Comparison of ENCODE assay signal across 19 cellular contexts in genomic region chr10:127892743-127893142, GRCh38. TPM values are rescaled to one million over a fixed set of nuclear protein-coding genes. Genes with fewer than 3 reads are reported as not detected.
DNase-seq lines count a peak whose midpoint lies in the region; ATAC-seq and TF ChIP-seq lines count a peak whose summit lies in the region.
"Had no signal": no experiment of that assay in that cellular context is flagged by ENCODE, and none has a peak within 500 bp of the region (broad histone marks: within the 10 kb centered on the region; RNA-seq: fewer than 3 reads in every experiment).

Gene CLRN3, minus strand, starts transcription at chr10:127892941. Its CDS starts 157 bp downstream, at chr10:127892784.

- no peaks in the 10 kb centered on the region for H3K9me2 ChIP-seq in hepatocyte (replicated peaks; ENCODE audit: insufficient read depth)

- H3K36me3 ChIP-seq in hepatocyte (replicated peaks; ENCODE audit: insufficient read depth, low read depth) = no peaks in the 10 kb centered on the region
- no peaks in the 10 kb centered on the region for H3K36me3 ChIP-seq in mucosa of rectum (ENCODE audit: control insufficient read depth in 2 of 2, insufficient read depth in 2 of 2, low read length in 2 of 2)
- no peaks in the 10 kb centered on the region for H3K36me3 ChIP-seq in transverse colon
- H3K36me3 ChIP-seq in esophagus muscularis mucosa = no peaks in the 10 kb centered on the region

- in situ Hi-C loops in transverse colon (cut with MboI; ENCODE audit: low pct_ligation_motif_present in 1 of 4, low pct_unique_long_range_greater_than_20kb in 1 of 4, low sequenced_read_pairs in 3 of 4) = no loop called here

- no peak within 1 kb of the TSS for H2AFZ ChIP-seq in hepatocyte
- H2AFZ ChIP-seq: GM23338 had no signal

- H3K9me3 ChIP-seq in hepatocyte (ENCODE audit: low read depth) (no peaks in the 10 kb centered on the region), mucosa of rectum (ENCODE audit: control insufficient read depth in 2 of 2, low read length in 2 of 2) (no peaks in the 10 kb centered on the region), transverse colon (no peaks in the 10 kb centered on the region), esophagus muscularis mucosa (peaks cover 0 to 3% (median 0%) of the 10 kb centered on the region in 4 donors)

- intact Hi-C loops in transverse colon (cut with DNase I; ENCODE audit: low total_unique reads) (no loop called here), esophagus muscularis mucosa (cut with DNase I) (no loop called here)

- H3K79me2 ChIP-seq in hepatocyte = peaks cover 23% of the 10 kb centered on the region

- TF ChIP-seq CTCF in hepatocyte (IDR thresholded peaks at IDR 0.05; ENCODE audit: poor library complexity) (no peak), transverse colon (IDR thresholded peaks at IDR 0.05) (no peak), esophagus muscularis mucosa (IDR thresholded peaks at IDR 0.05) (no peak)

- peak within 1 kb of the TSS; percentile 51 for H3K27ac ChIP-seq in hepatocyte
- peak within 1 kb of the TSS; percentile 88 to 93 for H3K27ac ChIP-seq in mucosa of rectum (ENCODE audit: low read depth in 2 of 2, low read length in 2 of 2)
- peak within 1 kb of the TSS; percentile 73 to 86 (median 84) for H3K27ac ChIP-seq in transverse colon
- H3K27ac ChIP-seq in esophagus muscularis mucosa (replicated peaks in 1 of 4) = no peak within 1 kb of the TSS

- peak within 1 kb of the TSS; percentile 82 to 87 for H3K9ac ChIP-seq in mucosa of rectum (ENCODE audit: low read depth in 1 of 2, low read length in 2 of 2)

- peak; percentile 76 for TF ChIP-seq EP300 in transverse colon (IDR thresholded peaks at IDR 0.05; ENCODE audit: low read depth)
- no peak for TF ChIP-seq EP300 in esophagus muscularis mucosa (IDR thresholded peaks at IDR 0.05)

- peak; percentile 80 for DNase-seq in LoVo (ENCODE audit: low spot score)
- DNase-seq in hepatocyte (ENCODE audit: low spot score) = peak; percentile 49
- DNase-seq in transverse colon = peak; percentile 67
- no peak for DNase-seq in inferior parietal cortex (ENCODE audit: extremely low spot score)
- no peak for DNase-seq in esophagus muscularis mucosa (ENCODE audit: extremely low spot score)
- DNase-seq: AML-193; Calu3; CD4-positive, CD25-positive, alpha-beta regulatory T cell; DMS79; Karpas-422; NCI-H1417; NCI-H2029; NCI-H2171 treated with DMSO at 0.1 percent for 48 hours; NCI-H510A; SHP77 treated with DMSO at 0.1 percent for 48 hours had no signal

- no peak for ATAC-seq in GM18870 (IDR thresholded peaks at IDR 0.05; ENCODE audit: unreplicated experiment)
- no peak for ATAC-seq in HG03469 (IDR thresholded peaks at IDR 0.05; ENCODE audit: unreplicated experiment)
- ATAC-seq: GM23338 had no signal

- no peaks in the 10 kb centered on the region for H3K27me3 ChIP-seq in hepatocyte
- no peaks in the 10 kb centered on the region for H3K27me3 ChIP-seq in mucosa of rectum (ENCODE audit: control insufficient read depth in 2 of 2, insufficient read depth in 2 of 2, low read length in 2 of 2)
- no peaks in the 10 kb centered on the region for H3K27me3 ChIP-seq in transverse colon
- peaks cover 0 to 6% (median 0%) of the 10 kb centered on the region in 4 donors for H3K27me3 ChIP-seq in esophagus muscularis mucosa

- H3K4me1 ChIP-seq in hepatocyte (ENCODE audit: insufficient read depth) (no peaks in the 10 kb centered on the region), mucosa of rectum (ENCODE audit: control insufficient read depth in 2 of 2, insufficient read depth in 2 of 2, low read length in 2 of 2) (peaks cover 16 to 34% of the 10 kb centered on the region in 2 donors), transverse colon (peaks cover 0 to 37% (median 13%) of the 10 kb centered on the region in 4 donors), esophagus muscularis mucosa (peaks cover 0 to 7% (median 4%) of the 10 kb centered on the region in 4 donors)

- TF ChIP-seq POLR2A in transverse colon (IDR thresholded peaks at IDR 0.05) = peak; percentile 59
- TF ChIP-seq POLR2A in esophagus muscularis mucosa (IDR thresholded peaks at IDR 0.05; ENCODE audit: low read depth) = no peak

- H3K4me3 ChIP-seq in hepatocyte (peak within 1 kb of the TSS; percentile 7), mucosa of rectum (ENCODE audit: low read length in 2 of 2) (peak within 1 kb of the TSS; percentile 86 to 87), transverse colon (peak within 1 kb of the TSS; percentile 3 to 54 (median 34)), esophagus muscularis mucosa (no peak within 1 kb of the TSS)
- H3K4me3 ChIP-seq: GM23338 had no signal

- no peaks in the 10 kb centered on the region for H4K20me1 ChIP-seq in hepatocyte (ENCODE audit: insufficient read depth, poor library complexity, severe bottlenecking)

- peak within 1 kb of the TSS; percentile 69 for H3K4me2 ChIP-seq in hepatocyte
- H3K4me2 ChIP-seq: GM23338 had no signal

RNA-seq across cellular contexts. Expression of gene CLRN3, which starts in this region (rescaled TPM):
- total RNA-seq in hepatocyte = 49.0 and 52.8 TPM in 2 replicates
- polyA plus RNA-seq in hepatocyte = 13.5 and 21.5 TPM in 2 replicates
- 100 to 1,000 TPM in 2 of 4 donors, 10 to 100 TPM in 2; 35.2 to 167 (median 77.1) TPM for total RNA-seq in transverse colon
- not detected for total RNA-seq in esophagus muscularis mucosa
- total RNA-seq: CD4-positive, CD25-positive, alpha-beta regulatory T cell; GM23338 had no signal
- polyA plus RNA-seq: CD4-positive, CD25-positive, alpha-beta regulatory T cell; GM23338 had no signal

Comparison
In these comparisons a context has a peak if more than half of its experiments do, and no peak if none do; other contexts are left out.
1. RNA of gene CLRN3 (total RNA-seq): 35.2 to 167 TPM in transverse colon and 49.0 to 52.8 TPM in hepatocyte; not detected in esophagus muscularis mucosa; every median in the first group is over 10 times any median in the second.
2. DNase-seq: peak in LoVo (single experiment), hepatocyte (single experiment) and transverse colon (single experiment); none in inferior parietal cortex (single experiment) and esophagus muscularis mucosa (single experiment).
3. H3K27ac ChIP-seq: peak in hepatocyte (single experiment), mucosa of rectum (2 of 2) and transverse colon (4 of 4); none in esophagus muscularis mucosa (0 of 4).
4. H3K4me3 ChIP-seq: peak in hepatocyte (single experiment), mucosa of rectum (2 of 2) and transverse colon (4 of 4); none in esophagus muscularis mucosa (0 of 4).